In genomic region chr3:9770276-9770812, GRCh38 we compare ENCODE assay signal across 8 cellular contexts. TPM values are rescaled to one million over a fixed set of nuclear protein-coding genes. Genes with fewer than 3 reads are reported as not detected.
A peak's percentile ranks its signal among the peaks of the same experiment; 100 is the strongest.
DNase-seq lines count a peak whose midpoint lies in the region; ATAC-seq lines count a peak whose summit lies in the region.

No MANE protein-coding gene starts in this region.

- DNase-seq in hypothalamus (lab: John Stamatoyannopoulos, UW) (peak in 42 of 51 donors; percentile 13 to 78 (median 62)), sciatic nerve (ENCODE audit: low spot score) (peak; percentile 95), NCI-H748 treated with DMSO at 0.1 percent for 48 hours (lab: John Stamatoyannopoulos, UW) (no peak), amniotic stem cell (lab: John Stamatoyannopoulos, UW) (no peak)

- intact Hi-C loops in sciatic nerve (cut with DNase I) = no loop called here

- no peaks in the 10 kb centered on the region for H3K9me3 ChIP-seq in HUES64 (ENCODE audit: insufficient read depth, low read depth, low read length)

- ATAC-seq in sciatic nerve (peak; percentile 75), GM18867 (IDR thresholded peaks at IDR 0.05; ENCODE audit: unreplicated experiment) (no peak), HG03378 (IDR thresholded peaks at IDR 0.05; ENCODE audit: unreplicated experiment) (no peak)

- H3K4me1 ChIP-seq in HUES64 (ENCODE audit: insufficient read depth, low read length) = no peaks in the 10 kb centered on the region

- peaks cover 6% of the 10 kb centered on the region for H3K27me3 ChIP-seq in HUES64 (ENCODE audit: insufficient read depth, low read length)

- peak overlapping the region; percentile 64 for H3K4me3 ChIP-seq in HUES64 (ENCODE audit: low read length)

- H3K27ac ChIP-seq in HUES64 (ENCODE audit: low read depth, low read length) = no peak overlapping the region
- peak overlapping the region; percentile 89 for H3K27ac ChIP-seq in angular gyrus (ENCODE audit: low read depth, low read length)

- 58% methylated on average over 15 of the region's 15 CpGs for WGBS in HUES64

- H3K9ac ChIP-seq in HUES64 (ENCODE audit: low read depth, low read length) = peak overlapping the region; percentile 66; the same call in 1 of the 2 replicates

- no peaks in the 10 kb centered on the region for H3K36me3 ChIP-seq in HUES64 (ENCODE audit: insufficient read depth, low read length)

RNA-seq across cellular contexts. Expression of gene CAMK1, which starts 0.6 kb away (rescaled TPM):
- 8.6 TPM for polyA plus RNA-seq in HUES64 (2013, experiment 1 of 2)
- 10.7 TPM for polyA plus RNA-seq in HUES64 (2013, experiment 2 of 2)
- total RNA-seq in sciatic nerve = 26.9 TPM

RNA-seq across cellular contexts. Expression of gene OGG1, which starts 20.6 kb away (rescaled TPM):
- polyA plus RNA-seq in HUES64 (2013, experiment 1 of 2) = 25.6 TPM
- polyA plus RNA-seq in HUES64 (2013, experiment 2 of 2) = 21.8 TPM
- 31.2 TPM for total RNA-seq in sciatic nerve

RNA-seq across cellular contexts. Expression of gene TADA3, which starts 21.9 kb away (rescaled TPM):
- polyA plus RNA-seq in HUES64 (2013, experiment 1 of 2) = 56.4 TPM
- 62.4 TPM for polyA plus RNA-seq in HUES64 (2013, experiment 2 of 2)
- 43.1 TPM for total RNA-seq in sciatic nerve

RNA-seq across cellular contexts. Expression of gene ARPC4, which starts 22.5 kb away (rescaled TPM):
- polyA plus RNA-seq in HUES64 (2013, experiment 1 of 2) = 154 TPM
- 141 TPM for polyA plus RNA-seq in HUES64 (2013, experiment 2 of 2)
- 117 TPM for total RNA-seq in sciatic nerve

RNA-seq across cellular contexts. Expression of gene BRPF1, which starts 38.8 kb away (rescaled TPM):
- 14.9 TPM for polyA plus RNA-seq in HUES64 (2013, experiment 1 of 2)
- polyA plus RNA-seq in HUES64 (2013, experiment 2 of 2) = 16.9 TPM
- 19.8 TPM for total RNA-seq in sciatic nerve

Comparison
In these comparisons a context has a peak if more than half of its experiments do, and no peak if none do; other contexts are left out.
1. DNase-seq: peak in hypothalamus (42 of 51) and sciatic nerve (single experiment); none in NCI-H748 treated with DMSO at 0.1 percent for 48 hours (single experiment) and amniotic stem cell (single experiment).